In genomic region chr9:72843525-72844439, GRCh38 we compare ENCODE assay signal across 15 cellular contexts.
DNase-seq lines count a peak whose midpoint lies in the region; ATAC-seq, FAIRE-seq and TF ChIP-seq lines count a peak whose summit lies in the region.
"Had no signal": no experiment of that assay in that cellular context is flagged by ENCODE, and none has a peak within 500 bp of the region (broad histone marks: within the 10 kb centered on the region; RNA-seq: fewer than 3 reads in every experiment).

No MANE protein-coding gene starts in this region.

- intact Hi-C loops in heart left ventricle (cut with DNase I): no loop called here

- H3K4me1 ChIP-seq in KMS-11 (ENCODE audit: low read depth, poor library complexity, severe bottlenecking): peaks cover 23% of the 10 kb centered on the region
- H3K4me1 ChIP-seq in mesenchymal stem cell (ENCODE audit: control insufficient read depth, insufficient read depth, low read depth, low read length): no peaks in the 10 kb centered on the region
- H3K4me1 ChIP-seq in heart left ventricle: no peaks in the 10 kb centered on the region

- H2BK12ac ChIP-seq in mesenchymal stem cell (ENCODE audit: low read length in 2 of 2): no peak overlapping the region

- ATAC-seq in GM18873 (IDR thresholded peaks at IDR 0.05; ENCODE audit: low FRiP score, unreplicated experiment) (no peak), heart left ventricle (no peak)
- ATAC-seq: activated naive CD8-positive, alpha-beta T cell treated with anti-CD3 and anti-CD28 coated beads, Interleukin-2, amount 50 U/mL, for 24 hours; Right ventricle myocardium inferior; stimulated activated naive CD8-positive, alpha-beta T cell treated with anti-CD3 and anti-CD28 coated beads, Interleukin-15, Interleukin-2, amounts not matched to agents 100 U/mL and 50 U/mL, for 24 hours had no signal

- H3K4me3 ChIP-seq in KMS-11 (IDR thresholded peaks at IDR 0.05; ENCODE audit: insufficient read depth, low read depth, low read length): no peak overlapping the region
- H3K4me3 ChIP-seq in bronchial epithelial cell (ENCODE audit: low read depth, low read length): no peak overlapping the region
- no peak overlapping the region for H3K4me3 ChIP-seq in mesenchymal stem cell (ENCODE audit: insufficient read depth in 1 of 2, low read depth in 1 of 2, low read length in 2 of 2)
- no peak overlapping the region for H3K4me3 ChIP-seq in heart left ventricle

- H4K20me1 ChIP-seq in KMS-11 (ENCODE audit: insufficient read depth): no peaks in the 10 kb centered on the region

- H2BK5ac ChIP-seq in mesenchymal stem cell (ENCODE audit: low read depth, low read length, poor library complexity, severe bottlenecking): no peak overlapping the region

- H3K18ac ChIP-seq in mesenchymal stem cell (ENCODE audit: low read depth in 1 of 2, low read length in 2 of 2): no peak overlapping the region

- H2BK15ac ChIP-seq in mesenchymal stem cell (ENCODE audit: low read depth, poor library complexity, severe bottlenecking): no peak overlapping the region

- H3K9ac ChIP-seq in KMS-11: no peak overlapping the region; the same call in 1 of the 2 replicates
- H3K9ac ChIP-seq in mesenchymal stem cell (ENCODE audit: low read length): no peak overlapping the region

- H3K14ac ChIP-seq in mesenchymal stem cell (ENCODE audit: low read length in 2 of 2): no peak overlapping the region

- TF ChIP-seq POLR2A in heart left ventricle (IDR thresholded peaks at IDR 0.05): no peak

- H3K79me1 ChIP-seq in mesenchymal stem cell (replicated peaks; ENCODE audit: low read length, poor library complexity, severe bottlenecking): no peaks in the 10 kb centered on the region

- peak; percentile 77 for TF ChIP-seq CTCF in KMS-11 (conservative IDR thresholded peaks at IDR 0.05; ENCODE audit: low read depth, low read length)
- no peak for TF ChIP-seq CTCF in bronchial epithelial cell (IDR thresholded peaks at IDR 0.05; ENCODE audit: insufficient read depth, low read length, severe bottlenecking)
- no peak for TF ChIP-seq CTCF in heart left ventricle (IDR thresholded peaks at IDR 0.05)

- H4K8ac ChIP-seq in mesenchymal stem cell (ENCODE audit: low read length): no peak overlapping the region

- H3K36me3 ChIP-seq in KMS-11 (ENCODE audit: insufficient read depth): no peaks in the 10 kb centered on the region
- no peaks in the 10 kb centered on the region for H3K36me3 ChIP-seq in bronchial epithelial cell (ENCODE audit: control insufficient read depth, insufficient read depth, low read length)
- H3K36me3 ChIP-seq in mesenchymal stem cell (ENCODE audit: control insufficient read depth in 1 of 2, insufficient read depth in 2 of 2, low read depth in 1 of 2, low read length in 2 of 2): no peaks in the 10 kb centered on the region
- no peaks in the 10 kb centered on the region for H3K36me3 ChIP-seq in heart left ventricle

- H3K23ac ChIP-seq in mesenchymal stem cell (ENCODE audit: low read length in 2 of 2): no peak overlapping the region

- no peak overlapping the region for H2AK5ac ChIP-seq in mesenchymal stem cell (ENCODE audit: low read length, severe bottlenecking)

- peak overlapping the region; percentile 30; the same call in 1 of the 2 replicates for H3K27ac ChIP-seq in KMS-11
- no peak overlapping the region for H3K27ac ChIP-seq in mesenchymal stem cell (ENCODE audit: low read length, poor library complexity, severe bottlenecking)
- no peak overlapping the region for H3K27ac ChIP-seq in heart left ventricle

- H3K9me3 ChIP-seq in mesenchymal stem cell (ENCODE audit: control insufficient read depth, low read length) (peaks cover 8% of the 10 kb centered on the region), heart left ventricle (peaks cover 0 to 36% (median 14%) of the 10 kb centered on the region in 12 donors)

- H3K27me3 ChIP-seq in KMS-11 (ENCODE audit: insufficient read depth, low read depth): no peaks in the 10 kb centered on the region
- no peaks in the 10 kb centered on the region for H3K27me3 ChIP-seq in bronchial epithelial cell (ENCODE audit: control insufficient read depth, insufficient read depth, low read length)
- H3K27me3 ChIP-seq in mesenchymal stem cell (ENCODE audit: control insufficient read depth in 1 of 2, insufficient read depth in 1 of 2, low read length in 2 of 2): peaks cover 0 to 3% of the 10 kb centered on the region in 2 experiments
- no peaks in the 10 kb centered on the region for H3K27me3 ChIP-seq in heart left ventricle

- no peaks in the 10 kb centered on the region for H3K79me2 ChIP-seq in KMS-11 (ENCODE audit: insufficient read depth, low read depth)

- 75% methylated on average over 8 of the region's 8 CpGs for whole genome bisulfite sequencing in mesenchymal stem cell
- 49 to 60% (median 49%) methylated on average over 8 of the region's 8 CpGs for WGBS in heart left ventricle, 4 donors

- no peak overlapping the region for H2BK120ac ChIP-seq in mesenchymal stem cell (ENCODE audit: low read depth, low read length)

- DNase-seq in ELF-1 (ENCODE audit: low read depth, low spot score): peak; percentile 75
- DNase-seq in bronchial epithelial cell (ENCODE audit: low read depth): peak; percentile 50
- peak; percentile 16 for DNase-seq in mesenchymal stem cell
- no peak for DNase-seq in epidermal melanocyte (ENCODE audit: insufficient read length, low spot score)
- DNase-seq in NCI-H1092 (lab: John Stamatoyannopoulos, UW): no peak
- DNase-seq in heart left ventricle: no peak
- DNase-seq: activated naive CD8-positive, alpha-beta T cell treated with anti-CD3 and anti-CD28 coated beads, Interleukin-2, amount 50 U/mL, for 24 hours; effector CD8-positive, alpha-beta T cell; hippocampal formation; NCI-H446; stimulated activated CD4-positive, alpha-beta T cell treated with anti-CD3 and anti-CD28 coated beads, Interleukin-4, amount 100 ng/mL, for 1 hour; stimulated activated naive CD8-positive, alpha-beta T cell treated with anti-CD3 and anti-CD28 coated beads, Interleukin-15, Interleukin-2, amounts not matched to agents 100 U/mL and 50 U/mL, for 24 hours had no signal

- H2AFZ ChIP-seq in KMS-11 (ENCODE audit: low read depth) (peak overlapping the region; percentile 60), mesenchymal stem cell (ENCODE audit: low read depth, low read length) (no peak overlapping the region)

- no peak overlapping the region for H4K91ac ChIP-seq in mesenchymal stem cell (ENCODE audit: low read length)

- H3K4me2 ChIP-seq in KMS-11 (peak overlapping the region; percentile 50), mesenchymal stem cell (ENCODE audit: low read length, poor library complexity, severe bottlenecking) (no peak overlapping the region)

- FAIRE-seq in bronchial epithelial cell (lab: Jason Lieb, UNC): peak; percentile 28

- no peak overlapping the region for H3K4ac ChIP-seq in mesenchymal stem cell (ENCODE audit: low read depth in 1 of 2, low read length in 2 of 2)

Comparison
In these comparisons a context has a peak if more than half of its experiments do, and no peak if none do; other contexts are left out.
1. DNase-seq: peak in ELF-1 (single experiment), bronchial epithelial cell (single experiment) and mesenchymal stem cell (single experiment); none in epidermal melanocyte (single experiment), NCI-H1092 (single experiment) and heart left ventricle (0 of 5).